Comparison of ENCODE assay signal across 12 cellular contexts in genomic region chr3:6857510-6857909, GRCh38. TPM values are rescaled to one million over a fixed set of nuclear protein-coding genes. Genes with fewer than 3 reads are reported as not detected.
"Had no signal": no experiment of that assay in that cellular context is flagged by ENCODE, and none has a peak within 500 bp of the region (broad histone marks: within the 10 kb centered on the region; RNA-seq: fewer than 3 reads in every experiment).

No MANE protein-coding gene starts in this region.

- H2AFZ ChIP-seq: GM23248, GM23338 had no signal

- H3K9ac ChIP-seq: GM23248 had no signal

- H3K4me1 ChIP-seq: HAP-1 had no signal

- H3K9me3 ChIP-seq: HAP-1 had no signal

- H3K4me3 ChIP-seq: GM23248, GM23338, HAP-1 had no signal

- ATAC-seq: GM23338, HCT116 had no signal

- H3K36me3 ChIP-seq: HAP-1 had no signal

- H3K4me2 ChIP-seq: GM23338 had no signal

- H3K27ac ChIP-seq: GM23248 had no signal

- DNase-seq: GM23248, GOT3, H7, H9, HCEC 1CT, HFFc6 had no signal

- FAIRE-seq: H1, H54 had no signal

RNA-seq across cellular contexts. Expression of gene GRM7, which starts 3.4 kb away (rescaled TPM):
- total RNA-seq: GM23248, GM23338, H4, HFFc6 had no signal
- polyA plus RNA-seq: GM23248 had no signal
